In the genomic region with DNA sequence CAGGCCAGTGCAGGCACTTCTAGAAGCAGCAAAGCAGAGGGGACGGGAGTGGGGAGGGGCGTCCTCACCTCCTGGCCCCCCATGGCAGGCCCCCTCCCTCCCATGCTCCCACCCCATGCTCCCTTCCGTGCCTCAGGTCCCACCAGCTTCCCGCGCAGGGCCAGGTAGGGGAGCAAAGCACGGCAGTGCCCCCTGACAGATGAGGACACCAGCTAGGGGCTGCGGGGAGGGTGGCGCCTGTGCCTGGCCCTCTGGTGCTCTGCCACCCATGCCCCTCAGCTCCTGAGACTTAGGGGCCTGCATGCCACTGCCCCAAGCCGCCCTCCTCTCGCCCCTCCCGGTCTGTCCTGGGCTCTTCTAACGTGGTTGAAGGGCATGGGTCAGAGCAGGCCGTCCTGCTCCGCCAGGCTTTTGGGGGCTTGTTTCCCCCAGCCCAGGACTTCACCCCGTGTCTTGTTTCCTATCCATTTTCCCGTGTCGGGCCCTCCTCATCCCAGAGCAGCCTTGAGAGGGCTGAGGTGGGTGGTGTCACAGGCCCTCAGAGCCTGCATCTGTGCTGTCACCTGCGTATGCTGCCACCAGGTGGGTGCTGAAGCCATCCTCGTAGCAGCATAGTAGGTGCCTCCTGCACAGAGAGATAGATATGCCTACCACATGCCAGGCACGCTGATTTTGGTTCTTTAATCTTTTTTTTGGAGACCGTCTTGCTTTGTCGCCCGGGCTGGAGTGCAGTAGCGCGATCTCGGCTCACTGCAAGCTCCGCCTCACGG, we compare ENCODE assay signal across 1 cellular context.
A peak's percentile ranks its signal among the peaks of the same experiment; 100 is the strongest.
TF ChIP-seq lines count a peak whose summit lies in the region.

No MANE protein-coding gene starts in this region.

TF ChIP-seq in HepG2, 621 proteins besides CTCF, POLR2A, EP300 and RAD21:
- no peak for TF ChIP-seq ZHX1 (CRISPR knock-in tag; IDR thresholded peaks at IDR 0.05; ENCODE audit: low read depth)
- peak; percentile 85 for TF ChIP-seq ZKSCAN1 (IDR thresholded peaks at IDR 0.05; ENCODE audit: low read length)
- TF ChIP-seq ZBTB1 (CRISPR knock-in tag; IDR thresholded peaks at IDR 0.05; ENCODE audit: borderline replicate concordance) = no peak
- TF ChIP-seq ZNF326 (CRISPR knock-in tag; IDR thresholded peaks at IDR 0.05; ENCODE audit: borderline replicate concordance) = peak; percentile 67; the same call in 1 of the 2 replicates
- TF ChIP-seq, protein P1, sequence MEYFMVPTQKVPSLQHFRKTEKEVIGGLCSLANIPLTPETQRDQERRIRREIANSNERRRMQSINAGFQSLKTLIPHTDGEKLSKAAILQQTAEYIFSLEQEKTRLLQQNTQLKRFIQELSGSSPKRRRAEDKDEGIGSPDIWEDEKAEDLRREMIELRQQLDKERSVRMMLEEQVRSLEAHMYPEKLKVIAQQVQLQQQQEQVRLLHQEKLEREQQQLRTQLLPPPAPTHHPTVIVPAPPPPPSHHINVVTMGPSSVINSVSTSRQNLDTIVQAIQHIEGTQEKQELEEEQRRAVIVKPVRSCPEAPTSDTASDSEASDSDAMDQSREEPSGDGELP (IDR thresholded peaks at IDR 0.05; ENCODE audit: borderline replicate concordance, low read depth) = no peak
- TF ChIP-seq STAG1 (CRISPR knock-in tag; IDR thresholded peaks at IDR 0.05) = peak; percentile 39
- no peak for TF ChIP-seq ZNF446 (CRISPR knock-in tag; IDR thresholded peaks at IDR 0.05)
- TF ChIP-seq HNRNPK (IDR thresholded peaks at IDR 0.05; ENCODE audit: low read depth, low read length, poor library complexity, severe bottlenecking) = no peak
